1 cellular context compared by ENCODE assay signal in the genomic region with DNA sequence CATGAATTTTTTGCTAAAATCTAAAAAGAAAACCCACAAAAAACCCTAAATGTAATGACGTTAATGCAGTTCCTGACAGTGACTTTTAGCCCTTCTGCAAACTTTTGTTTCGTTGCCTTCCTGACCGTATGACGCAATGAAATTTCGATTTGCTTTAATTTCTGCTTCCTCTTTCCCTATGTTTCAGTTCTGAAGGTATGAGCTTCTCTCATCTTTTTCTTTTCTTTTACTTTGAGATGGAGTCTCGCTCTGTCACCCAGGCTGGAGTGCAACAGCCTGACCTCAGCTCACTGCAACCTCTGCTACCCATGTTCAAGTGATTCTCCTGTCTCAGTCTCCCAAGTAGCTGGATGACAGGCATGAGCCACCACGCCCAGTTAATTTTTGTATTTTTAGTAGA.
TF ChIP-seq lines count a peak whose summit lies in the region.

No MANE protein-coding gene starts in this region.

TF ChIP-seq in GM23338, 12 proteins besides CTCF, POLR2A, EP300 and RAD21 (continued from another document):
- TF ChIP-seq, protein P1, sequence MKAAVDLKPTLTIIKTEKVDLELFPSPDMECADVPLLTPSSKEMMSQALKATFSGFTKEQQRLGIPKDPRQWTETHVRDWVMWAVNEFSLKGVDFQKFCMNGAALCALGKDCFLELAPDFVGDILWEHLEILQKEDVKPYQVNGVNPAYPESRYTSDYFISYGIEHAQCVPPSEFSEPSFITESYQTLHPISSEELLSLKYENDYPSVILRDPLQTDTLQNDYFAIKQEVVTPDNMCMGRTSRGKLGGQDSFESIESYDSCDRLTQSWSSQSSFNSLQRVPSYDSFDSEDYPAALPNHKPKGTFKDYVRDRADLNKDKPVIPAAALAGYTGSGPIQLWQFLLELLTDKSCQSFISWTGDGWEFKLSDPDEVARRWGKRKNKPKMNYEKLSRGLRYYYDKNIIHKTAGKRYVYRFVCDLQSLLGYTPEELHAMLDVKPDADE (IDR thresholded peaks at IDR 0.05): no peak
- TF ChIP-seq POLR2AphosphoS5 (IDR thresholded peaks at IDR 0.05; ENCODE audit: low read depth) (no peak), EZH2 (IDR thresholded peaks at IDR 0.05; ENCODE audit: low read depth, unreplicated experiment) (no peak), ZNF331 (CRISPR knock-in tag; IDR thresholded peaks at IDR 0.05; ENCODE audit: low read depth) (no peak), CREB1 (CRISPR knock-in tag; IDR thresholded peaks at IDR 0.05; ENCODE audit: low read depth) (no peak), STAT1 (IDR thresholded peaks at IDR 0.05; ENCODE audit: unreplicated experiment) (no peak), EZH2phosphoT487 (IDR thresholded peaks at IDR 0.05; ENCODE audit: unreplicated experiment) (no peak)
- TF ChIP-seq, protein P2, sequence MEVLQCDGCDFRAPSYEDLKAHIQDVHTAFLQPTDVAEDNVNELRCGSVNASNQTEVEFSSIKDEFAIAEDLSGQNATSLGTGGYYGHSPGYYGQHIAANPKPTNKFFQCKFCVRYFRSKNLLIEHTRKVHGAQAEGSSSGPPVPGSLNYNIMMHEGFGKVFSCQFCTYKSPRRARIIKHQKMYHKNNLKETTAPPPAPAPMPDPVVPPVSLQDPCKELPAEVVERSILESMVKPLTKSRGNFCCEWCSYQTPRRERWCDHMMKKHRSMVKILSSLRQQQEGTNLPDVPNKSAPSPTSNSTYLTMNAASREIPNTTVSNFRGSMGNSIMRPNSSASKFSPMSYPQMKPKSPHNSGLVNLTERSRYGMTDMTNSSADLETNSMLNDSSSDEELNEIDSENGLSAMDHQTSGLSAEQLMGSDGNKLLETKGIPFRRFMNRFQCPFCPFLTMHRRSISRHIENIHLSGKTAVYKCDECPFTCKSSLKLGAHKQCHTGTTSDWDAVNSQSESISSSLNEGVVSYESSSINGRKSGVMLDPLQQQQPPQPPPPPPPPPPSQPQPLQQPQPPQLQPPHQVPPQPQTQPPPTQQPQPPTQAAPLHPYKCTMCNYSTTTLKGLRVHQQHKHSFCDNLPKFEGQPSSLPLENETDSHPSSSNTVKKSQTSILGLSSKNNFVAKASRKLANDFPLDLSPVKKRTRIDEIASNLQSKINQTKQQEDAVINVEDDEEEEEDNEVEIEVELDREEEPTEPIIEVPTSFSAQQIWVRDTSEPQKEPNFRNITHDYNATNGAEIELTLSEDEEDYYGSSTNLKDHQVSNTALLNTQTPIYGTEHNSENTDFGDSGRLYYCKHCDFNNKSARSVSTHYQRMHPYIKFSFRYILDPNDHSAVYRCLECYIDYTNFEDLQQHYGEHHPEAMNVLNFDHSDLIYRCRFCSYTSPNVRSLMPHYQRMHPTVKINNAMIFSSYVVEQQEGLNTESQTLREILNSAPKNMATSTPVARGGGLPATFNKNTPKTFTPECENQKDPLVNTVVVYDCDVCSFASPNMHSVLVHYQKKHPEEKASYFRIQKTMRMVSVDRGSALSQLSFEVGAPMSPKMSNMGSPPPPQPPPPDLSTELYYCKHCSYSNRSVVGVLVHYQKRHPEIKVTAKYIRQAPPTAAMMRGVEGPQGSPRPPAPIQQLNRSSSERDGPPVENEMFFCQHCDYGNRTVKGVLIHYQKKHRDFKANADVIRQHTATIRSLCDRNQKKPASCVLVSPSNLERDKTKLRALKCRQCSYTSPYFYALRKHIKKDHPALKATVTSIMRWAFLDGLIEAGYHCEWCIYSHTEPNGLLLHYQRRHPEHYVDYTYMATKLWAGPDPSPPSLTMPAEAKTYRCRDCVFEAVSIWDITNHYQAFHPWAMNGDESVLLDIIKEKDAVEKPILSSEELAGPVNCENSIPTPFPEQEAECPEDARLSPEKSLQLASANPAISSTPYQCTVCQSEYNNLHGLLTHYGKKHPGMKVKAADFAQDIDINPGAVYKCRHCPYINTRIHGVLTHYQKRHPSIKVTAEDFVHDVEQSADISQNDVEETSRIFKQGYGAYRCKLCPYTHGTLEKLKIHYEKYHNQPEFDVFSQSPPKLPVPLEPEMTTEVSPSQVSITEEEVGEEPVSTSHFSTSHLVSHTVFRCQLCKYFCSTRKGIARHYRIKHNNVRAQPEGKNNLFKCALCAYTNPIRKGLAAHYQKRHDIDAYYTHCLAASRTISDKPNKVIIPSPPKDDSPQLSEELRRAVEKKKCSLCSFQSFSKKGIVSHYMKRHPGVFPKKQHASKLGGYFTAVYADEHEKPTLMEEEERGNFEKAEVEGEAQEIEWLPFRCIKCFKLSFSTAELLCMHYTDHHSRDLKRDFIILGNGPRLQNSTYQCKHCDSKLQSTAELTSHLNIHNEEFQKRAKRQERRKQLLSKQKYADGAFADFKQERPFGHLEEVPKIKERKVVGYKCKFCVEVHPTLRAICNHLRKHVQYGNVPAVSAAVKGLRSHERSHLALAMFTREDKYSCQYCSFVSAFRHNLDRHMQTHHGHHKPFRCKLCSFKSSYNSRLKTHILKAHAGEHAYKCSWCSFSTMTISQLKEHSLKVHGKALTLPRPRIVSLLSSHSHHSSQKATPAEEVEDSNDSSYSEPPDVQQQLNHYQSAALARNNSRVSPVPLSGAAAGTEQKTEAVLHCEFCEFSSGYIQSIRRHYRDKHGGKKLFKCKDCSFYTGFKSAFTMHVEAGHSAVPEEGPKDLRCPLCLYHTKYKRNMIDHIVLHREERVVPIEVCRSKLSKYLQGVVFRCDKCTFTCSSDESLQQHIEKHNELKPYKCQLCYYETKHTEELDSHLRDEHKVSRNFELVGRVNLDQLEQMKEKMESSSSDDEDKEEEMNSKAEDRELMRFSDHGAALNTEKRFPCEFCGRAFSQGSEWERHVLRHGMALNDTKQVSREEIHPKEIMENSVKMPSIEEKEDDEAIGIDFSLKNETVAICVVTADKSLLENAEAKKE (CRISPR knock-in tag; IDR thresholded peaks at IDR 0.05): no peak
